Comparison of ENCODE assay signal across 19 cellular contexts in the genomic region with DNA sequence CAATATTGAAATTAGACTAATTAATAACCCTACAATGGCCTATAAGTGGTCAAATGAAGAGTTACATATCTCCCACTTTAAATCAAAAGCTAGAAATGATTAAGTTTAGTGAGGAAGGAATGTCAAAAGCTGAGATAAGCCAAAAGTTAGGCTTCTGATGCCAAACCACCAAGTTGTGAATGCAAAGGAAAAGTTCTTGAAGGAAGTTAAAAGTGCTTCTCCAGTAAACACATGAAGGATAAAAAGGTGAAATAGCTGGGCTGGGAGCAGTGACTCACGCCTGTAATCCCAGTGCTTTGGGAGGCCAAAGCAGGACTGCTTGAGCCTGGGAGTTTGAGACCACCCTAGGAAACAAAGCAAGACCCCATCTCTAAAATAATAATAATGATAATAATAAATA.
A peak's percentile ranks its signal among the peaks of the same experiment; 100 is the strongest.
DNase-seq lines count a peak whose midpoint lies in the region; ATAC-seq and TF ChIP-seq lines count a peak whose summit lies in the region.
"Had no signal": no experiment of that assay in that cellular context is flagged by ENCODE, and none has a peak within 500 bp of the region (broad histone marks: within the 10 kb centered on the region; RNA-seq: fewer than 3 reads in every experiment).

No MANE protein-coding gene starts in this region.

- no peak for TF ChIP-seq CTCF in choroid plexus epithelial cell (conservative IDR thresholded peaks at IDR 0.05; ENCODE audit: low read depth, low read length)

- ATAC-seq in HG02840 (IDR thresholded peaks at IDR 0.05; ENCODE audit: low FRiP score, unreplicated experiment) (no peak), HG03432 (IDR thresholded peaks at IDR 0.05; ENCODE audit: unreplicated experiment) (no peak)
- ATAC-seq: GM12878 had no signal

- DNase-seq in NCI-H226 (peak; percentile 4), choroid plexus epithelial cell (ENCODE audit: low read depth) (peak; percentile 18), iris pigment epithelial cell (ENCODE audit: low read depth) (peak; percentile 39)
- no peak for DNase-seq in effector CD4-positive, alpha-beta T cell
- DNase-seq: ACHN; BE2C; C1 segment of cervical spinal cord; CD4-positive, CD25-positive, alpha-beta regulatory T cell; CD8-positive, alpha-beta memory T cell; COR-L47; DMS 273 treated with DMSO at 0.1 percent for 48 hours; DMS53; DND-41; EL; GM23248; HCEC 1CT had no signal

- H3K4me3 ChIP-seq in choroid plexus epithelial cell (ENCODE audit: low read depth, low read length) = no peak overlapping the region
- H3K4me3 ChIP-seq: GM12878, GM23248 had no signal
